Comparison of ENCODE assay signal across 23 cellular contexts in the genomic region with DNA sequence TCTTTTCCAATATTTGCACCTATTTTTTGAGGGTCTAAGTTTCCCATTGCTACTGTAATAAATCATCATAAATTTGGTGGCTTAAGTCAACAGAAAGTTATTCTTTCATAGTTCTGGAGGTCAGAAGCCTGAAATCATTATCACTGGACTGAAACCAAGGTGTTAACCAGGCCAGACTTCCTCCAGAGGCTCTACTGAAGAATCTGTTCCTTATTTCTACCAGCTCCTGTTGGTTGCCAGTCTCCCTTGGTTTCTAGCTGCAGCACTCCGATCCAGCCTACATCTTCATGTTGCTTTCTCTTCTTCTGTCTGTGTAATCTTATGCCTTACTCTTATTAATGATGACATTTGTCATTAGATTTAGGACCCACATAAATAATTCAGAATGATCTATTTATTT. TPM values are rescaled to one million over a fixed set of nuclear protein-coding genes. Genes with fewer than 3 reads are reported as not detected.
"Had no signal": no experiment of that assay in that cellular context is flagged by ENCODE, and none has a peak within 500 bp of the region (broad histone marks: within the 10 kb centered on the region; RNA-seq: fewer than 3 reads in every experiment).

No MANE protein-coding gene starts in this region.

- H3K36me3 ChIP-seq: ascending aorta, colonic mucosa, gastroesophageal sphincter, neural progenitor cell, thoracic aorta, upper lobe of left lung had no signal

- H3K9me3 Mint-ChIP-seq: activated naive CD4-positive, alpha-beta T cell treated with anti-CD3 and anti-CD28 coated beads, Interleukin-2, amount 50 U/mL, for 24 hours had no signal

- FAIRE-seq: endometrium had no signal

- H3K4me3 ChIP-seq: ascending aorta, colonic mucosa, gastroesophageal sphincter, neural progenitor cell, thoracic aorta, upper lobe of left lung had no signal

- H3K27me3 ChIP-seq: ascending aorta, colonic mucosa, gastroesophageal sphincter, neural progenitor cell, upper lobe of left lung had no signal

- H3K27ac Mint-ChIP-seq: activated naive CD4-positive, alpha-beta T cell treated with anti-CD3 and anti-CD28 coated beads, Interleukin-2, amount 50 U/mL, for 24 hours; activated T-cell treated with anti-CD3 and anti-CD28 coated beads, Interleukin-2, amount 50 U/mL, for 72 hours; immature natural killer cell; naive thymus-derived CD4-positive, alpha-beta T cell; neural progenitor cell; progenitor cell of endocrine pancreas; stimulated activated naive B cell treated with anti-CD40 and anti-IgM and Interleukin-4, amounts not matched to agents 10 μg/mL and 1 μg/mL and 100 μg/mL, for 72 hours had no signal

- H3K27me3 Mint-ChIP-seq: activated naive CD4-positive, alpha-beta T cell treated with anti-CD3 and anti-CD28 coated beads, Interleukin-2, amount 50 U/mL, for 24 hours; central memory CD8-positive, alpha-beta T cell; naive thymus-derived CD4-positive, alpha-beta T cell; progenitor cell of endocrine pancreas had no signal

- DNase-seq: activated CD4-positive, alpha-beta T cell treated with anti-CD3 and anti-CD28 coated beads for 1 hour; activated CD8-positive, alpha-beta memory T cell treated with anti-CD3 and anti-CD28 coated beads for 24 hours; activated CD8-positive, alpha-beta memory T cell treated with anti-CD3 and anti-CD28 coated beads, Interleukin-2, amount 50 U/mL, for 48 hours; activated effector memory CD4-positive, alpha-beta T cell treated with anti-CD3 and anti-CD28 coated beads, Interleukin-2, amount 50 U/mL, for 16 hours; activated T-cell treated with anti-CD3 and anti-CD28 coated beads, Interleukin-2, amount 50 U/mL, for 72 hours; colonic mucosa; erythroblast; immature natural killer cell; mesenchymal stem cell; naive thymus-derived CD4-positive, alpha-beta T cell; stimulated activated naive B cell treated with anti-CD40 and anti-IgM and Interleukin-4, amounts not matched to agents 10 μg/mL and 1 μg/mL and 100 μg/mL, for 72 hours; T1000; upper lobe of left lung had no signal

- H3K27ac ChIP-seq: ascending aorta, colonic mucosa, gastroesophageal sphincter, neural progenitor cell, thoracic aorta, upper lobe of left lung, VCaP had no signal

- ATAC-seq: activated T-cell treated with anti-CD3 and anti-CD28 coated beads, Interleukin-2, amount 50 U/mL, for 72 hours; gastroesophageal sphincter; naive thymus-derived CD4-positive, alpha-beta T cell had no signal

- H3K9me3 ChIP-seq: ascending aorta, colonic mucosa, gastroesophageal sphincter, thoracic aorta, upper lobe of left lung had no signal

- H3K9ac ChIP-seq: neural progenitor cell had no signal

- H3K4me1 Mint-ChIP-seq: activated naive CD4-positive, alpha-beta T cell treated with anti-CD3 and anti-CD28 coated beads, Interleukin-2, amount 50 U/mL, for 24 hours; central memory CD8-positive, alpha-beta T cell; immature natural killer cell; naive thymus-derived CD4-positive, alpha-beta T cell; neural progenitor cell had no signal

- H3K4me1 ChIP-seq: ascending aorta, colonic mucosa, gastroesophageal sphincter, neural progenitor cell, upper lobe of left lung had no signal

- H3K36me3 Mint-ChIP-seq: activated naive CD4-positive, alpha-beta T cell treated with anti-CD3 and anti-CD28 coated beads, Interleukin-2, amount 50 U/mL, for 24 hours; immature natural killer cell; naive thymus-derived CD4-positive, alpha-beta T cell; neural progenitor cell; stimulated activated naive B cell treated with anti-CD40 and anti-IgM and Interleukin-4, amounts not matched to agents 10 μg/mL and 1 μg/mL and 100 μg/mL, for 72 hours had no signal

- H3K4me3 Mint-ChIP-seq: activated naive CD4-positive, alpha-beta T cell treated with anti-CD3 and anti-CD28 coated beads, Interleukin-2, amount 50 U/mL, for 24 hours; activated T-cell treated with anti-CD3 and anti-CD28 coated beads, Interleukin-2, amount 50 U/mL, for 72 hours; central memory CD8-positive, alpha-beta T cell; immature natural killer cell; naive thymus-derived CD4-positive, alpha-beta T cell; neural progenitor cell; stimulated activated naive B cell treated with anti-CD40 and anti-IgM and Interleukin-4, amounts not matched to agents 10 μg/mL and 1 μg/mL and 100 μg/mL, for 72 hours had no signal

RNA-seq across cellular contexts. Expression of gene ARPP21, which starts 22.0 kb away (rescaled TPM):
- total RNA-seq: activated T-cell treated with anti-CD3 and anti-CD28 coated beads, Interleukin-2, amount 50 U/mL, for 72 hours; ascending aorta; naive thymus-derived CD4-positive, alpha-beta T cell; osteoblast; progenitor cell of endocrine pancreas; upper lobe of left lung had no signal
- polyA plus RNA-seq: immature natural killer cell; naive thymus-derived CD4-positive, alpha-beta T cell had no signal
